1 cellular context compared by ENCODE assay signal in the genomic region with DNA sequence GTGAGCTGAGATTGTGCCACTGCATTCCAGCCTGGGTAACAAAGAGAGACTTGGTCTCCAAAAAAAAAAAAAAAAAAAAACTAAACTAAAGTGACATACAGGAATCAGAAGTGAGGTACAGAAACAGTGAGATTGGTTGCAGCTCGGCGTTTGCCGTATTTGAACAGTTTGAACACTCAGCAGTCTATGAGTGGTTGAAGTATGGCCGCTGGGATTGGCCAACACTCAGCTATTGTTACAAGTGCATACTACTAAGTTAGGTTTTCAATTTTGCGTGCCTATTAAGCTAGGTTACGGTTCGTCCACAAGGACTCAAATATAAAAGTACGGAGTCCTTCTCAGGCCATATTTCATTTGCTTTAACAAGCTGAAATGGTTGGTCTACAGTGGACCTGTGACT.
TF ChIP-seq lines count a peak whose summit lies in the region.

No MANE protein-coding gene starts in this region.

TF ChIP-seq in GM23338, 12 proteins besides CTCF, POLR2A, EP300 and RAD21 (continued from another document):
- TF ChIP-seq, protein P1, sequence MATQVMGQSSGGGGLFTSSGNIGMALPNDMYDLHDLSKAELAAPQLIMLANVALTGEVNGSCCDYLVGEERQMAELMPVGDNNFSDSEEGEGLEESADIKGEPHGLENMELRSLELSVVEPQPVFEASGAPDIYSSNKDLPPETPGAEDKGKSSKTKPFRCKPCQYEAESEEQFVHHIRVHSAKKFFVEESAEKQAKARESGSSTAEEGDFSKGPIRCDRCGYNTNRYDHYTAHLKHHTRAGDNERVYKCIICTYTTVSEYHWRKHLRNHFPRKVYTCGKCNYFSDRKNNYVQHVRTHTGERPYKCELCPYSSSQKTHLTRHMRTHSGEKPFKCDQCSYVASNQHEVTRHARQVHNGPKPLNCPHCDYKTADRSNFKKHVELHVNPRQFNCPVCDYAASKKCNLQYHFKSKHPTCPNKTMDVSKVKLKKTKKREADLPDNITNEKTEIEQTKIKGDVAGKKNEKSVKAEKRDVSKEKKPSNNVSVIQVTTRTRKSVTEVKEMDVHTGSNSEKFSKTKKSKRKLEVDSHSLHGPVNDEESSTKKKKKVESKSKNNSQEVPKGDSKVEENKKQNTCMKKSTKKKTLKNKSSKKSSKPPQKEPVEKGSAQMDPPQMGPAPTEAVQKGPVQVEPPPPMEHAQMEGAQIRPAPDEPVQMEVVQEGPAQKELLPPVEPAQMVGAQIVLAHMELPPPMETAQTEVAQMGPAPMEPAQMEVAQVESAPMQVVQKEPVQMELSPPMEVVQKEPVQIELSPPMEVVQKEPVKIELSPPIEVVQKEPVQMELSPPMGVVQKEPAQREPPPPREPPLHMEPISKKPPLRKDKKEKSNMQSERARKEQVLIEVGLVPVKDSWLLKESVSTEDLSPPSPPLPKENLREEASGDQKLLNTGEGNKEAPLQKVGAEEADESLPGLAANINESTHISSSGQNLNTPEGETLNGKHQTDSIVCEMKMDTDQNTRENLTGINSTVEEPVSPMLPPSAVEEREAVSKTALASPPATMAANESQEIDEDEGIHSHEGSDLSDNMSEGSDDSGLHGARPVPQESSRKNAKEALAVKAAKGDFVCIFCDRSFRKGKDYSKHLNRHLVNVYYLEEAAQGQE (IDR thresholded peaks at IDR 0.05; ENCODE audit: unreplicated experiment): no peak
- TF ChIP-seq CREB1 (CRISPR knock-in tag; IDR thresholded peaks at IDR 0.05; ENCODE audit: low read depth) (no peak), ETS1 (IDR thresholded peaks at IDR 0.05) (no peak), EZH2phosphoT487 (IDR thresholded peaks at IDR 0.05; ENCODE audit: unreplicated experiment) (no peak), ZNF462 (CRISPR knock-in tag; IDR thresholded peaks at IDR 0.05) (no peak), STAT1 (IDR thresholded peaks at IDR 0.05; ENCODE audit: unreplicated experiment) (no peak), JUNB (IDR thresholded peaks at IDR 0.05; ENCODE audit: unreplicated experiment) (no peak), NANOG (IDR thresholded peaks at IDR 0.05; ENCODE audit: borderline replicate concordance) (no peak)
